20 cellular contexts compared by ENCODE assay signal in genomic region chr1:247096544-247096943, GRCh38. TPM values are rescaled to one million over a fixed set of nuclear protein-coding genes. Genes with fewer than 3 reads are reported as not detected.
DNase-seq lines count a peak whose midpoint lies in the region; ATAC-seq, FAIRE-seq and TF ChIP-seq lines count a peak whose summit lies in the region.
"Had no signal": no experiment of that assay in that cellular context is flagged by ENCODE, and none has a peak within 500 bp of the region (broad histone marks: within the 10 kb centered on the region; RNA-seq: fewer than 3 reads in every experiment).

No MANE protein-coding gene starts in this region.

- H2AFZ ChIP-seq in DND-41 (ENCODE audit: low read depth, low read length) (no peak overlapping the region), K562 (ENCODE audit: low read depth, low read length) (no peak overlapping the region)

- no peak for FAIRE-seq in A549 (lab: Jason Lieb, UNC)
- FAIRE-seq in K562 (lab: Jason Lieb, UNC): no peak
- FAIRE-seq: GM12878, GM18507 had no signal

- CTCF ChIA-PET in A549 (lab: Yijun Ruan, JAX): no interaction called here
- CTCF ChIA-PET in K562 (lab: Yijun Ruan, JAX; ENCODE audit: low intra/inter-chr PET ratio): no interaction called here

- H3K9me1 ChIP-seq in K562 (ENCODE audit: control insufficient read depth, insufficient read depth, low read length): no peaks in the 10 kb centered on the region

- no peak overlapping the region for H3K56ac ChIP-seq in mesendoderm (ENCODE audit: low read length)

- H3K27ac ChIP-seq in A549 (no peak overlapping the region), DND-41 (ENCODE audit: low read length) (no peak overlapping the region), K562 (ENCODE audit: extremely low read depth, low read depth, low read length) (no peak overlapping the region), mesendoderm (ENCODE audit: low read depth, low read length) (no peak overlapping the region)
- H3K27ac ChIP-seq: C4-2B had no signal

- H2BK5ac ChIP-seq in mesendoderm (ENCODE audit: low read length): no peak overlapping the region

- no peak overlapping the region for H3K23ac ChIP-seq in mesendoderm (ENCODE audit: low read length)

- BruUV-seq in K562 (replicated peaks; lab: Mats Ljungman, UMichigan): no TSS peak

- DNase-seq in A549 (ENCODE audit: low read depth in 1 of 2, low spot score in 1 of 2): no peak
- DNase-seq in DND-41: no peak
- no peak for DNase-seq in K562 (ENCODE audit: extremely low read depth in 1 of 4, low spot score in 3 of 4)
- DNase-seq in mesendoderm: peak; percentile 53
- DNase-seq in NCI-H1092 (lab: John Stamatoyannopoulos, UW): no peak
- DNase-seq: 8988T; Caco-2; CD4-positive, CD25-positive, alpha-beta regulatory T cell; DMS153; EL; GDM1; GOT3; H7 had no signal

- H3K4me3 ChIP-seq in A549 (no peak overlapping the region), DND-41 (ENCODE audit: low read depth in 1 of 2, low read length in 2 of 2) (no peak overlapping the region), K562 (no peak overlapping the region), mesendoderm (ENCODE audit: low read length) (no peak overlapping the region)
- H3K4me3 ChIP-seq: GM12878 had no signal

- POLR2A ChIA-PET in A549 (lab: Yijun Ruan, JAX): no interaction called here
- POLR2A ChIA-PET in K562 (lab: Yijun Ruan, JAX): no interaction called here

- intact Hi-C loops in K562 (cut with micrococcal nuclease): no loop called here

- TF ChIP-seq EP300 in A549 (IDR thresholded peaks at IDR 0.05): no peak
- no peak for TF ChIP-seq EP300 in K562 (IDR thresholded peaks at IDR 0.05; ENCODE audit: low read length)

- no peak overlapping the region for H4K5ac ChIP-seq in mesendoderm (ENCODE audit: low read length)

- no peak overlapping the region for H2BK15ac ChIP-seq in mesendoderm (replicated peaks; ENCODE audit: low read depth)

- H3K9ac ChIP-seq in DND-41 (ENCODE audit: low read depth, low read length) (no peak overlapping the region), K562 (ENCODE audit: insufficient read depth in 1 of 2, low read depth in 2 of 2, low read length in 2 of 2) (no peak overlapping the region), mesendoderm (ENCODE audit: low read length) (no peak overlapping the region)

- peaks cover 11% of the 10 kb centered on the region for H3K79me1 ChIP-seq in mesendoderm (ENCODE audit: low read length)

- no peak for TF ChIP-seq CTCF in A549 (IDR thresholded peaks at IDR 0.05)
- no peak for TF ChIP-seq CTCF in DND-41 (IDR thresholded peaks at IDR 0.05; ENCODE audit: borderline replicate concordance, extremely low read depth, low read length, poor library complexity, severe bottlenecking)
- no peak for TF ChIP-seq CTCF in K562 (IDR thresholded peaks at IDR 0.05 in 2 of 3, conservative IDR thresholded peaks at IDR 0.05 in 1 of 3; ENCODE audit: insufficient read depth in 2 of 3, low read depth in 1 of 3, low read length in 3 of 3)

- TF ChIP-seq RAD21 in A549 (conservative IDR thresholded peaks at IDR 0.05 in 1 of 2, IDR thresholded peaks at IDR 0.05 in 1 of 2): no peak
- TF ChIP-seq RAD21 in K562 (CRISPR knock-in tag; conservative IDR thresholded peaks at IDR 0.05 in 1 of 2, IDR thresholded peaks at IDR 0.05 in 1 of 2): no peak

- H4K8ac ChIP-seq in mesendoderm (ENCODE audit: low read depth, low read length): no peak overlapping the region

- no peak overlapping the region for H3K4ac ChIP-seq in mesendoderm (ENCODE audit: low read depth, low read length)

- no peak overlapping the region for H3K18ac ChIP-seq in mesendoderm (ENCODE audit: low read length)

- H3K4me2 ChIP-seq in A549: no peak overlapping the region
- H3K4me2 ChIP-seq in DND-41 (ENCODE audit: insufficient read depth, low read length): no peak overlapping the region
- no peak overlapping the region for H3K4me2 ChIP-seq in K562 (ENCODE audit: insufficient read depth, low read length)
- H3K4me2 ChIP-seq in mesendoderm (ENCODE audit: low read length): no peak overlapping the region

- H4K20me1 ChIP-seq in DND-41 (ENCODE audit: insufficient read depth, low read length) (peaks cover 21% of the 10 kb centered on the region; the same call in 1 of the 2 replicates), K562 (replicated peaks; ENCODE audit: control insufficient read depth, insufficient read depth, low read length) (no peaks in the 10 kb centered on the region)

- peaks cover 67% of the 10 kb centered on the region for H3K9me3 ChIP-seq in A549
- H3K9me3 ChIP-seq in DND-41 (ENCODE audit: insufficient read depth, low read length, severe bottlenecking): peaks cover 2% of the 10 kb centered on the region
- peaks cover 18% of the 10 kb centered on the region for H3K9me3 ChIP-seq in K562 (replicated peaks; ENCODE audit: control insufficient read depth, insufficient read depth, low read depth, low read length)

- TF ChIP-seq POLR2A in A549 (IDR thresholded peaks at IDR 0.05; ENCODE audit: low read length) (no peak), K562 (conservative IDR thresholded peaks at IDR 0.05) (no peak)

- ATAC-seq in A549: peak; percentile 20 to 30; a peak in 3 of 6 replicates
- ATAC-seq in DND-41 (ENCODE audit: insufficient read depth, low read depth): 0 out of 3 replicates have a peak, but pooled peaks have one; percentile 27
- ATAC-seq in K562: peak; percentile 18
- no peak for ATAC-seq in GM21447 (IDR thresholded peaks at IDR 0.05; ENCODE audit: unreplicated experiment)
- ATAC-seq in GM21576 (IDR thresholded peaks at IDR 0.05; ENCODE audit: unreplicated experiment): no peak
- ATAC-seq: CD8-positive, alpha-beta T cell; GM12878; HCT116 had no signal

- no peak overlapping the region for H2AK5ac ChIP-seq in mesendoderm (ENCODE audit: low read length)

- H3K4me1 ChIP-seq in A549 (no peaks in the 10 kb centered on the region), DND-41 (ENCODE audit: insufficient read depth, low read length) (no peaks in the 10 kb centered on the region), K562 (replicated peaks in 1 of 2; ENCODE audit: control insufficient read depth in 2 of 2, insufficient read depth in 2 of 2, low read length in 2 of 2) (no peaks in the 10 kb centered on the region), mesendoderm (ENCODE audit: control insufficient read depth, low read depth, low read length) (no peaks in the 10 kb centered on the region)
- H3K4me1 ChIP-seq: Caco-2 had no signal

- 97% methylated on average over 5 of the region's 5 CpGs for WGBS in A549 (ENCODE audit: missing lambda C conversion rate)
- 76% methylated on average over 5 of the region's 5 CpGs for WGBS in K562 (ENCODE audit: insufficient coverage, low coverage, missing lambda C conversion rate)
- WGBS in mesendoderm (ENCODE audit: extremely low coverage, insufficient coverage, low lambda C conversion rate): no CpG with 5 or more reads among the region's 5 CpGs

- H3K79me2 ChIP-seq in DND-41 (ENCODE audit: insufficient read depth, low read length): peaks cover 21% of the 10 kb centered on the region
- 0 out of 3 replicates have a peak, but pooled peaks cover under 1% of the 10 kb centered on the region for H3K79me2 ChIP-seq in K562 (ENCODE audit: control insufficient read depth, insufficient read depth, low read length)
- peaks cover 5% of the 10 kb centered on the region for H3K79me2 ChIP-seq in mesendoderm (ENCODE audit: control insufficient read depth, insufficient read depth, low read length)

- no peaks in the 10 kb centered on the region for H3K27me3 ChIP-seq in DND-41 (ENCODE audit: insufficient read depth, low read length, poor library complexity)
- no peaks in the 10 kb centered on the region for H3K27me3 ChIP-seq in K562 (ENCODE audit: control insufficient read depth in 2 of 2, insufficient read depth in 2 of 2, low read length in 2 of 2)
- H3K27me3 ChIP-seq in mesendoderm (ENCODE audit: insufficient read depth, low read length, poor library complexity): no peaks in the 10 kb centered on the region

- H2BK120ac ChIP-seq in mesendoderm (ENCODE audit: low read depth, low read length): no peak overlapping the region

- in situ Hi-C loops in K562 (cut with MboI): no loop called here

- peaks cover 41% of the 10 kb centered on the region for H3K36me3 ChIP-seq in DND-41 (ENCODE audit: insufficient read depth, low read length)
- peaks cover 31% of the 10 kb centered on the region for H3K36me3 ChIP-seq in K562 (ENCODE audit: control insufficient read depth, insufficient read depth, low read length)
- peaks cover 8% of the 10 kb centered on the region for H3K36me3 ChIP-seq in mesendoderm (ENCODE audit: control insufficient read depth, insufficient read depth, low read length)

RNA-seq across cellular contexts. Expression of gene ZNF669, which starts 7.6 kb away (rescaled TPM):
- 5.3 and 5.4 TPM in 2 replicates for polyA plus RNA-seq in A549 (2011; rRNA removed)
- 1.6 and 1.7 TPM in 2 replicates for polyA plus RNA-seq in A549 (2012; cell fraction: cytosol; rRNA removed)
- 2.2 and 2.3 TPM in 2 replicates for polyA plus RNA-seq in A549 (2012; cell fraction: nucleus; rRNA removed)
- 3.6 to 3.7 TPM (median 3.6 TPM) in 3 replicates for polyA plus RNA-seq in A549 (2017; fragmentation: RNase III; extraction: RNeasy Plus Mini Kit Qiagen cat#74134 plus additional on column Dnase treatment)
- 3.4 and 4.3 TPM in 2 replicates for polyA minus RNA-seq in A549 (2011; rRNA and poly(A)+ RNA removed)
- 15.0 and 38.1 TPM in 2 replicates for total RNA-seq in K562 (2011; cell fraction: chromatin; rRNA removed; ENCODE audit: low replicate concordance)
- total RNA-seq in K562 (2011; cell fraction: nucleolus; rRNA removed): 14.7 and 18.0 TPM in 2 replicates
- 13.5 and 16.2 TPM in 2 replicates for total RNA-seq in K562 (2011; cell fraction: nucleoplasm; rRNA removed)
- total RNA-seq in K562 (2014; rRNA removed): 9.8 and 10.9 TPM in 2 replicates
- 18.3 and 21.1 TPM in 2 replicates for total RNA-seq in K562 (2014; rRNA removed; fragmentation: Illumina TruSeq; extraction: Trizol)
- 14.4 and 16.1 TPM in 2 replicates for total RNA-seq in K562 (2015; rRNA removed; fragmentation: Illumina TruSeq; extraction: Trizol)
- total RNA-seq in K562 (2021): 8.0 and 10.2 TPM in 2 replicates
- polyA plus RNA-seq in K562 (2011; rRNA removed): 8.2 and 10.9 TPM in 2 replicates
- 5.2 and 5.7 TPM in 2 replicates for polyA plus RNA-seq in K562 (2011; cell fraction: cytosol; rRNA removed)
- polyA plus RNA-seq in K562 (2011; cell fraction: nucleus; rRNA removed): 3.2 and 3.9 TPM in 2 replicates
- 6.4 and 8.0 TPM in 2 replicates for polyA plus RNA-seq in K562 (2012)
- 10.3 and 12.1 TPM in 2 replicates for polyA plus RNA-seq in K562 (2014; fragmentation: Illumina TruSeq; extraction: Trizol)
- 1 to 10 TPM; 5.3 to 6.3 TPM for polyA plus RNA-seq in K562 (2014; fragmentation: Nextera tagmentation; extraction: Ambion mirVana)
- 8.2 and 9.2 TPM in 2 replicates for polyA plus RNA-seq in K562 (2014; rRNA removed)
- 15.3 and 21.4 TPM in 2 replicates for polyA minus RNA-seq in K562 (2011; rRNA and poly(A)+ RNA removed)
- 4.2 and 5.3 TPM in 2 replicates for polyA minus RNA-seq in K562 (2011; cell fraction: cytosol; rRNA and poly(A)+ RNA removed)
- 9.8 and 17.3 TPM in 2 replicates for polyA minus RNA-seq in K562 (2011; cell fraction: nucleus; rRNA and poly(A)+ RNA removed)
- 11.9 TPM for polyA plus RNA-seq in mesendoderm (2013, experiment 1 of 2)
- 10.9 TPM for polyA plus RNA-seq in mesendoderm (2013, experiment 2 of 2)

RNA-seq across cellular contexts. Expression of gene ZNF670, which starts 17.9 kb away (rescaled TPM):
- polyA plus RNA-seq in A549 (2011; rRNA removed) (3.5 and 4.3 TPM in 2 replicates), A549 (2017; fragmentation: RNase III; extraction: RNeasy Plus Mini Kit Qiagen cat#74134 plus additional on column Dnase treatment) (2.9 to 3.3 TPM (median 3.0 TPM) in 3 replicates), K562 (2011; rRNA removed) (9.7 and 11.8 TPM in 2 replicates), K562 (2014; fragmentation: Illumina TruSeq; extraction: Trizol) (11.1 and 12.4 TPM in 2 replicates), K562 (2014; fragmentation: Nextera tagmentation; extraction: Ambion mirVana) (10 to 100 TPM; 17.3 to 23.4 TPM), K562 (2014; rRNA removed) (8.2 and 8.7 TPM in 2 replicates)
- polyA plus RNA-seq in A549 (2012; cell fraction: cytosol; rRNA removed): 0.85 and 1.0 TPM in 2 replicates
- polyA plus RNA-seq in A549 (2012; cell fraction: nucleus; rRNA removed): 0.36 and 0.54 TPM in 2 replicates
- 1.1 and 1.2 TPM in 2 replicates for polyA minus RNA-seq in A549 (2011; rRNA and poly(A)+ RNA removed)
- 4.5 and 17.1 TPM in 2 replicates for total RNA-seq in K562 (2011; cell fraction: chromatin; rRNA removed; ENCODE audit: low replicate concordance)
- 2.8 and 5.1 TPM in 2 replicates for total RNA-seq in K562 (2011; cell fraction: nucleolus; rRNA removed)
- 6.5 and 7.7 TPM in 2 replicates for total RNA-seq in K562 (2011; cell fraction: nucleoplasm; rRNA removed)
- total RNA-seq in K562 (2014; rRNA removed) (6.7 and 8.9 TPM in 2 replicates), K562 (2014; rRNA removed; fragmentation: Illumina TruSeq; extraction: Trizol) (14.5 and 17.8 TPM in 2 replicates), K562 (2015; rRNA removed; fragmentation: Illumina TruSeq; extraction: Trizol) (10.3 and 11.2 TPM in 2 replicates), K562 (2021) (7.1 and 7.9 TPM in 2 replicates)
- 1.1 and 2.6 TPM in 2 replicates for polyA plus RNA-seq in K562 (2011; cell fraction: cytosol; rRNA removed)
- polyA plus RNA-seq in K562 (2011; cell fraction: nucleus; rRNA removed): 2.7 and 4.4 TPM in 2 replicates
- 5.9 and 6.1 TPM in 2 replicates for polyA plus RNA-seq in K562 (2012)
- 11.7 and 13.9 TPM in 2 replicates for polyA minus RNA-seq in K562 (2011; rRNA and poly(A)+ RNA removed)
- polyA minus RNA-seq in K562 (2011; cell fraction: cytosol; rRNA and poly(A)+ RNA removed): 3.2 and 4.0 TPM in 2 replicates
- polyA minus RNA-seq in K562 (2011; cell fraction: nucleus; rRNA and poly(A)+ RNA removed): 3.4 and 6.0 TPM in 2 replicates
- 6.5 TPM for polyA plus RNA-seq in mesendoderm (2013, experiment 1 of 2)
- polyA plus RNA-seq in mesendoderm (2013, experiment 2 of 2): 5.9 TPM

Comparison
In these comparisons a context has a peak if more than half of its experiments do, and no peak if none do; other contexts are left out.
1. ATAC-seq: peak in A549 (2 of 2), DND-41 (single experiment) and K562 (single experiment); none in GM21447 (single experiment) and GM21576 (single experiment).